In genomic region chr7:155297517-155298287, GRCh38 we compare ENCODE assay signal across 7 cellular contexts. TPM values are rescaled to one million over a fixed set of nuclear protein-coding genes. Genes with fewer than 3 reads are reported as not detected.
DNase-seq lines count a peak whose midpoint lies in the region; ATAC-seq and TF ChIP-seq lines count a peak whose summit lies in the region.

Gene INSIG1 (plus strand): TSS chr7:155297878. CDS start chr7:155298286, 408 bp downstream.

- WGBS in right cardiac atrium, result under 1% methylated on average over 111 of the region's 111 CpGs

- no peaks in the 10 kb centered on the region for H3K9me3 ChIP-seq in right cardiac atrium (ENCODE audit: control insufficient read depth, low read length)

- peak; percentile 36 for ATAC-seq in GM18499 (IDR thresholded peaks at IDR 0.05; ENCODE audit: insufficient read depth, unreplicated experiment)
- peak; percentile 50 for ATAC-seq in HG02884 (IDR thresholded peaks at IDR 0.05; ENCODE audit: unreplicated experiment)
- peak; percentile 92 to 95 for ATAC-seq in right cardiac atrium

- no peak for TF ChIP-seq CTCF in retinal pigment epithelial cell (conservative IDR thresholded peaks at IDR 0.05; ENCODE audit: low read depth, low read length)

- intact Hi-C loops in T-helper 2 cell treated with Interferon-gamma antibody and Interleukin-4, amounts not matched to agents 100 ng/mL and 5 ng/mL, for 36 hours (cut with micrococcal nuclease), result loop anchor here (1.0 to 2.0 kb wide), 8 partner anchors 9 to 1841 kb away; partner anchors contain the start of genes RBM33 and UBE3C
- intact Hi-C loops in right cardiac atrium (cut with DNase I), result no loop called here

- peak within 1 kb of the TSS; percentile 82 for H3K4me3 ChIP-seq in right cardiac atrium (ENCODE audit: low read length)
- peak within 1 kb of the TSS; percentile 97 for H3K4me3 ChIP-seq in retinal pigment epithelial cell (ENCODE audit: low read length)

- peak; percentile 66 for DNase-seq in NCI-H1694 (lab: John Stamatoyannopoulos, UW)
- peak; percentile 32 to 97 (median 89) for DNase-seq in anterior cingulate cortex (lab: John Stamatoyannopoulos, UW)
- peak; percentile 91 to 97 (median 97) for DNase-seq in right cardiac atrium
- DNase-seq in retinal pigment epithelial cell (ENCODE audit: low read depth), result peak; percentile 53

- H3K27me3 ChIP-seq in right cardiac atrium (ENCODE audit: control insufficient read depth, insufficient read depth), result no peaks in the 10 kb centered on the region

- peaks cover 4% of the 10 kb centered on the region for H3K4me1 ChIP-seq in right cardiac atrium (ENCODE audit: control insufficient read depth, insufficient read depth, low read length)

- H3K27ac ChIP-seq in right cardiac atrium (ENCODE audit: low read length), result peak within 1 kb of the TSS; percentile 83

RNA-seq across cellular contexts. Expression of gene INSIG1, which starts in this region (rescaled TPM):
- total RNA-seq in T-helper 2 cell treated with Interferon-gamma antibody and Interleukin-4, amounts not matched to agents 100 ng/mL and 5 ng/mL, for 36 hours, result 105 and 114 TPM in 2 replicates
- 10 to 100 TPM; 14.1 to 19.6 (median 15.5) TPM for total RNA-seq in right cardiac atrium
- polyA plus RNA-seq in right cardiac atrium, result 21.5 TPM

Comparison
In these comparisons a context has a peak if more than half of its experiments do, and no peak if none do; other contexts are left out.
1. Peak in every context shown above with its lines: DNase-seq, ATAC-seq, H3K4me3 ChIP-seq and H3K27ac ChIP-seq.
2. ATAC-seq: peak in every context shown above with its lines; median percentile 94 in right cardiac atrium; 50 in HG02884; 36 in GM18499.